In the genomic region with DNA sequence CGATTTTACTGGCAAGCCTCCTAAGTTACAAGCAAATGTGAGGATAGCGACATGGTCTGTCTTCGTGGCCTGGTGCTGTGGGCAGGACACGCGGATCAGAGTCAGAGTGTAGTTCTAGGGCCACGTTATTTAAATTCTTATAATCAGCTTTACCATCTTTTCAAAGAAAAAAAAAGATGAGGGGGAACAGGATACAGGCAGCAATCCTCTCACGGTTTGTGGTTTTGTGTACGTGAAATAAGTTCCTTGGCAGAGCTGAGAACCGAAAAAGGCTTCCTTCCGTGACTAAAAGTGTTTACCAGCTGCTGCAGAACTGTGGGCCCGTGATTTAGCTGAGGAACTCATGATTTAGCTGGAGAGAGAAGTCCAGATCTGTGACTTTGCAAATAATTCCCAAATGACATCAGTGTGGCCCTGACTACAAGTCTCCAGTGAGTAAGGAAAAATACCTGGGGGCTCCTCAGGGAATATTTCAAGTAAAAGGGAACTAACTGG, we compare ENCODE assay signal across 8 cellular contexts. TPM values are rescaled to one million over a fixed set of nuclear protein-coding genes. Genes with fewer than 3 reads are reported as not detected.
DNase-seq lines count a peak whose midpoint lies in the region; ATAC-seq and TF ChIP-seq lines count a peak whose summit lies in the region.

No MANE protein-coding gene starts in this region.

- POLR2A ChIA-PET in CD8-positive, alpha-beta T cell (lab: Charles Lee): interaction anchor here (0.6 to 3.5 kb wide), 15 partner anchors 9 to 766 kb away, joined by 3 to 35 read pairs (median 5); a partner anchor contains a TSS

- CTCF ChIA-PET in CD8-positive, alpha-beta T cell (lab: Charles Lee): interaction anchor here (0.7 to 2.1 kb wide), 7 partner anchors 9 to 273 kb away, joined by 3 to 7 read pairs (median 3); no protein-coding TSS in a partner anchor

- intact Hi-C loops in CD8-positive, alpha-beta T cell (cut with DNase I, micrococcal nuclease): loop anchor here (1.0 to 10.0 kb wide), 8 partner anchors 13 to 351 kb away; no protein-coding TSS in a partner anchor

- H3K27ac ChIP-seq in CD8-positive, alpha-beta T cell (ENCODE audit: low read depth, low read length): peak overlapping the region; percentile 36

- no peaks in the 10 kb centered on the region for H3K36me3 Mint-ChIP-seq in CD8-positive, alpha-beta T cell

- no peaks in the 10 kb centered on the region for H3K9me3 Mint-ChIP-seq in CD8-positive, alpha-beta T cell

- no peaks in the 10 kb centered on the region for H3K9me3 ChIP-seq in CD8-positive, alpha-beta T cell (ENCODE audit: low read length)

- ATAC-seq in CD8-positive, alpha-beta T cell: peak; percentile 92
- ATAC-seq in GM19463 (IDR thresholded peaks at IDR 0.05; ENCODE audit: unreplicated experiment) (peak; percentile 64), HG03469 (IDR thresholded peaks at IDR 0.05; ENCODE audit: unreplicated experiment) (peak; percentile 44)

- peak overlapping the region; percentile 89 for H3K27ac Mint-ChIP-seq in CD8-positive, alpha-beta T cell

- TF ChIP-seq CTCF in CD8-positive, alpha-beta T cell (IDR thresholded peaks at IDR 0.05): no peak

- peak overlapping the region; percentile 65 for H3K4me3 Mint-ChIP-seq in CD8-positive, alpha-beta T cell

- no peaks in the 10 kb centered on the region for H3K27me3 Mint-ChIP-seq in CD8-positive, alpha-beta T cell (ENCODE audit: low read depth)

- H3K27me3 ChIP-seq in CD8-positive, alpha-beta T cell (ENCODE audit: insufficient read depth, low read length): no peaks in the 10 kb centered on the region

- H3K4me1 Mint-ChIP-seq in CD8-positive, alpha-beta T cell (ENCODE audit: low read depth): peaks cover 51% of the 10 kb centered on the region

- H3K36me3 ChIP-seq in CD8-positive, alpha-beta T cell (ENCODE audit: insufficient read depth, low read length): no peaks in the 10 kb centered on the region

- no peak overlapping the region for H3K4me3 ChIP-seq in CD8-positive, alpha-beta T cell (ENCODE audit: low read depth, low read length)

- peaks cover 29% of the 10 kb centered on the region for H3K4me1 ChIP-seq in CD8-positive, alpha-beta T cell (ENCODE audit: insufficient read depth, low read length)

- DNase-seq in CD8-positive, alpha-beta T cell: peak in 6 of 7 experiments; percentile 36 to 70 (median 50)
- DNase-seq in activated CD4-positive, alpha-beta T cell treated with anti-CD3 and anti-CD28 coated beads for 48 hours: peak; percentile 54
- DNase-seq in foreskin melanocyte: peak; percentile 65
- DNase-seq in stimulated activated CD4-positive, alpha-beta T cell treated with anti-CD3 and anti-CD28 coated beads, TNF-alpha, amount 100 ng/mL, for 24 hours (ENCODE audit: low read depth in 3 of 3): peak in 2 of 3 experiments; percentile 17 to 26
- DNase-seq in NCI-H1436 (lab: John Stamatoyannopoulos, UW): no peak
- DNase-seq in RKO (ENCODE audit: low spot score): no peak

RNA-seq across cellular contexts. Expression of a gene that starts 27.2 kb away (rescaled TPM):
- total RNA-seq in CD8-positive, alpha-beta T cell: 1 to 10 TPM; 1.5 to 2.0 TPM

Comparison
In these comparisons a context has a peak if more than half of its experiments do, and no peak if none do; other contexts are left out.
1. DNase-seq: peak in CD8-positive, alpha-beta T cell (6 of 7), activated CD4-positive, alpha-beta T cell treated with anti-CD3 and anti-CD28 coated beads for 48 hours (single experiment), foreskin melanocyte (single experiment) and stimulated activated CD4-positive, alpha-beta T cell treated with anti-CD3 and anti-CD28 coated beads, TNF-alpha, amount 100 ng/mL, for 24 hours (2 of 3); none in NCI-H1436 (single experiment) and RKO (single experiment).
2. Peak in every context shown above with its lines, with median percentiles within 50 percentile points of each other: ATAC-seq.